ENCODE assay signal across 27 cellular contexts in the genomic region with DNA sequence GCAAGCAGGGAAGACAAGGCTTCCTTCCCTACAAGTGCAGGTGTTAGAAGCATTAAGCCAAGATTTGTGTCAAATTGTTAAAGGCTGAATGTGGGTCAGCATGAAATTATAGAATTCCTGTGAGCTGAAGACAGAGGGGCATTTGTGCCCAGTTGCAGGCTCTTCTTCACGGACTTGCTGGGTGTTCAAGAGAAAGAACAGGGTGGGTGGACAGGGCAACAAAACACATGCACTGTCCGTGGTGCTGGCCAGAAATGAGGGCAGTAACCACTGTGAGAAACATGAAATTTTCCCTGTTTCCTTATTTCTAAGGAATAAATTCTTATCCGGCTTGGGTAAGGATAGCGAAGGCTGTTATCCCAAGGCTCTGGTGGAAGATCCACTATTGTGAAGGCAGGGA.
DNase-seq lines count a peak whose midpoint lies in the region; ATAC-seq and TF ChIP-seq lines count a peak whose summit lies in the region.
"Had no signal": no experiment of that assay in that cellular context is flagged by ENCODE, and none has a peak within 500 bp of the region (broad histone marks: within the 10 kb centered on the region; RNA-seq: fewer than 3 reads in every experiment).

No MANE protein-coding gene starts in this region.

- H3K27me3 Mint-ChIP-seq in activated naive CD8-positive, alpha-beta T cell treated with anti-CD3 and anti-CD28 coated beads, Interleukin-2, amount 50 U/mL, for 24 hours: no peaks in the 10 kb centered on the region
- H3K27me3 Mint-ChIP-seq in activated naive CD8-positive, alpha-beta T cell treated with anti-CD3 and anti-CD28 coated beads for 36 hours: no peaks in the 10 kb centered on the region
- H3K27me3 Mint-ChIP-seq: B cell had no signal

- no peaks in the 10 kb centered on the region for H3K27me3 ChIP-seq in hepatocyte
- H3K27me3 ChIP-seq in mesendoderm (ENCODE audit: insufficient read depth, low read length, poor library complexity): no peaks in the 10 kb centered on the region
- H3K27me3 ChIP-seq: MG63 had no signal

- DNase-seq in activated naive CD8-positive, alpha-beta T cell treated with anti-CD3 and anti-CD28 coated beads, Interleukin-2, amount 50 U/mL, for 24 hours: no peak
- DNase-seq in activated naive CD8-positive, alpha-beta T cell treated with anti-CD3 and anti-CD28 coated beads for 36 hours: no peak
- DNase-seq in hepatocyte (ENCODE audit: low spot score) (peak; percentile 19), mesendoderm (peak; percentile 45), foreskin fibroblast (no peak), GM13977 (ENCODE audit: low spot score) (no peak), NCI-H146 treated with DMSO at 0.1 percent for 48 hours (lab: John Stamatoyannopoulos, UW; ENCODE audit: unreplicated experiment) (no peak)
- DNase-seq: Caco-2; CD8-positive, alpha-beta T cell; DMS 273 treated with DMSO at 0.1 percent for 48 hours; DMS79 treated with DMSO at 0.1 percent for 48 hours; GF-D8; H7; KG1; MG63; NCI-H1694; NCI-H2029 treated with DMSO at 0.1 percent for 48 hours; NCI-H2227 treated with DMSO at 0.1 percent for 48 hours; NCI-H510A; NCI-H69; SHP77 had no signal

- H4K5ac ChIP-seq in mesendoderm (ENCODE audit: low read length): no peak overlapping the region

- H3K56ac ChIP-seq in mesendoderm (ENCODE audit: low read length): no peak overlapping the region

- H3K36me3 Mint-ChIP-seq in activated naive CD8-positive, alpha-beta T cell treated with anti-CD3 and anti-CD28 coated beads, Interleukin-2, amount 50 U/mL, for 24 hours (ENCODE audit: low read depth): no peaks in the 10 kb centered on the region
- no peaks in the 10 kb centered on the region for H3K36me3 Mint-ChIP-seq in activated naive CD8-positive, alpha-beta T cell treated with anti-CD3 and anti-CD28 coated beads for 36 hours
- H3K36me3 Mint-ChIP-seq: CD8-positive, alpha-beta T cell had no signal

- H3K9ac ChIP-seq in mesendoderm (ENCODE audit: low read length): no peak overlapping the region

- H3K9me3 Mint-ChIP-seq in activated naive CD8-positive, alpha-beta T cell treated with anti-CD3 and anti-CD28 coated beads, Interleukin-2, amount 50 U/mL, for 24 hours: peaks cover 5% of the 10 kb centered on the region
- H3K9me3 Mint-ChIP-seq in activated naive CD8-positive, alpha-beta T cell treated with anti-CD3 and anti-CD28 coated beads for 36 hours: no peaks in the 10 kb centered on the region
- H3K9me3 Mint-ChIP-seq: CD8-positive, alpha-beta T cell had no signal

- H2AFZ ChIP-seq in hepatocyte: no peak overlapping the region

- no peak overlapping the region for H3K27ac ChIP-seq in hepatocyte
- no peak overlapping the region for H3K27ac ChIP-seq in mesendoderm (ENCODE audit: low read depth, low read length)
- H3K27ac ChIP-seq: 22Rv1, C4-2B, RWPE1 had no signal

- WGBS in hepatocyte (ENCODE audit: low lambda C conversion rate, missing lambda C conversion rate): 70% methylated on average over 4 of the region's 4 CpGs
- no CpG with 5 or more reads among the region's 4 CpGs for WGBS in mesendoderm (ENCODE audit: extremely low coverage, insufficient coverage, low lambda C conversion rate)

- no peak overlapping the region for H2BK15ac ChIP-seq in mesendoderm (replicated peaks; ENCODE audit: low read depth)

- no peaks in the 10 kb centered on the region for H3K4me1 Mint-ChIP-seq in activated naive CD8-positive, alpha-beta T cell treated with anti-CD3 and anti-CD28 coated beads, Interleukin-2, amount 50 U/mL, for 24 hours
- no peaks in the 10 kb centered on the region for H3K4me1 Mint-ChIP-seq in activated naive CD8-positive, alpha-beta T cell treated with anti-CD3 and anti-CD28 coated beads for 36 hours
- H3K4me1 Mint-ChIP-seq: B cell had no signal

- no peak overlapping the region for H3K18ac ChIP-seq in mesendoderm (ENCODE audit: low read length)

- H3K79me1 ChIP-seq in mesendoderm (ENCODE audit: low read length): no peaks in the 10 kb centered on the region

- no peak overlapping the region for H4K8ac ChIP-seq in mesendoderm (ENCODE audit: low read depth, low read length)

- H3K79me2 ChIP-seq in hepatocyte: no peaks in the 10 kb centered on the region
- H3K79me2 ChIP-seq in mesendoderm (ENCODE audit: control insufficient read depth, insufficient read depth, low read length): no peaks in the 10 kb centered on the region

- H2BK5ac ChIP-seq in mesendoderm (ENCODE audit: low read length): no peak overlapping the region

- ATAC-seq in activated naive CD8-positive, alpha-beta T cell treated with anti-CD3 and anti-CD28 coated beads, Interleukin-2, amount 50 U/mL, for 24 hours: peak; percentile 43
- no peak for ATAC-seq in GM21825 (IDR thresholded peaks at IDR 0.05; ENCODE audit: unreplicated experiment)
- ATAC-seq: CD8-positive, alpha-beta T cell; Panc1 had no signal

- H3K9me2 ChIP-seq in hepatocyte (replicated peaks; ENCODE audit: insufficient read depth): no peaks in the 10 kb centered on the region

- H3K4me3 ChIP-seq in hepatocyte (no peak overlapping the region), mesendoderm (ENCODE audit: low read length) (no peak overlapping the region), foreskin fibroblast (ENCODE audit: low read depth in 1 of 2, low read length in 2 of 2) (no peak overlapping the region)
- H3K4me3 ChIP-seq: MG63 had no signal

- H2BK120ac ChIP-seq in mesendoderm (ENCODE audit: low read depth, low read length): no peak overlapping the region

- no peak overlapping the region for H3K4ac ChIP-seq in mesendoderm (ENCODE audit: low read depth, low read length)

- H3K9me3 ChIP-seq in hepatocyte (ENCODE audit: low read depth): no peaks in the 10 kb centered on the region
- H3K9me3 ChIP-seq: Caco-2, MG63 had no signal

- no peak for TF ChIP-seq CTCF in hepatocyte (IDR thresholded peaks at IDR 0.05; ENCODE audit: poor library complexity)
- no peak for TF ChIP-seq CTCF in foreskin fibroblast (IDR thresholded peaks at IDR 0.05; ENCODE audit: low read depth, low read length)
- no peak for TF ChIP-seq CTCF in GM13977 (IDR thresholded peaks at IDR 0.05; ENCODE audit: extremely low read depth, insufficient read depth, missing control alignments)

- H3K23ac ChIP-seq in mesendoderm (ENCODE audit: low read length): no peak overlapping the region

- no peaks in the 10 kb centered on the region for H4K20me1 ChIP-seq in hepatocyte (ENCODE audit: insufficient read depth, poor library complexity, severe bottlenecking)

- H2AK5ac ChIP-seq in mesendoderm (ENCODE audit: low read length): no peak overlapping the region

- H3K4me3 Mint-ChIP-seq in activated naive CD8-positive, alpha-beta T cell treated with anti-CD3 and anti-CD28 coated beads, Interleukin-2, amount 50 U/mL, for 24 hours: no peak overlapping the region
- H3K4me3 Mint-ChIP-seq in activated naive CD8-positive, alpha-beta T cell treated with anti-CD3 and anti-CD28 coated beads for 36 hours: no peak overlapping the region
- H3K4me3 Mint-ChIP-seq: B cell; CD8-positive, alpha-beta T cell had no signal

- H3K27ac Mint-ChIP-seq in activated naive CD8-positive, alpha-beta T cell treated with anti-CD3 and anti-CD28 coated beads, Interleukin-2, amount 50 U/mL, for 24 hours: no peak overlapping the region
- H3K27ac Mint-ChIP-seq in activated naive CD8-positive, alpha-beta T cell treated with anti-CD3 and anti-CD28 coated beads for 36 hours: no peak overlapping the region
- H3K27ac Mint-ChIP-seq: B cell; CD8-positive, alpha-beta T cell had no signal

- no peaks in the 10 kb centered on the region for H3K4me1 ChIP-seq in hepatocyte (ENCODE audit: insufficient read depth)
- no peaks in the 10 kb centered on the region for H3K4me1 ChIP-seq in mesendoderm (ENCODE audit: control insufficient read depth, low read depth, low read length)
- H3K4me1 ChIP-seq: Caco-2 had no signal

- in situ Hi-C loops in GM13977 (cut with MboI; ENCODE audit: low pct_unique_long_range_greater_than_20kb, low sequenced_read_pairs, unreplicated experiment): no loop called here

- no peaks in the 10 kb centered on the region for H3K36me3 ChIP-seq in hepatocyte (replicated peaks; ENCODE audit: insufficient read depth, low read depth)
- no peaks in the 10 kb centered on the region for H3K36me3 ChIP-seq in mesendoderm (ENCODE audit: control insufficient read depth, insufficient read depth, low read length)
- H3K36me3 ChIP-seq: MG63 had no signal

- H3K4me2 ChIP-seq in hepatocyte: no peak overlapping the region
- no peak overlapping the region for H3K4me2 ChIP-seq in mesendoderm (ENCODE audit: low read length)

Comparison
In these comparisons a context has a peak if more than half of its experiments do, and no peak if none do; other contexts are left out.
1. DNase-seq: peak in hepatocyte (single experiment) and mesendoderm (single experiment); none in activated naive CD8-positive, alpha-beta T cell treated with anti-CD3 and anti-CD28 coated beads, Interleukin-2, amount 50 U/mL, for 24 hours (single experiment), activated naive CD8-positive, alpha-beta T cell treated with anti-CD3 and anti-CD28 coated beads for 36 hours (single experiment), foreskin fibroblast (0 of 2), GM13977 (single experiment) and NCI-H146 treated with DMSO at 0.1 percent for 48 hours (single experiment).